1 cellular context compared by ENCODE assay signal in genomic region chr10:123972481-123973401, GRCh38.
A peak's percentile ranks its signal among the peaks of the same experiment; 100 is the strongest.
TF ChIP-seq lines count a peak whose summit lies in the region.

No MANE protein-coding gene starts in this region.

TF ChIP-seq in GM23338, 12 proteins besides CTCF, POLR2A, EP300 and RAD21 (continued from another document):
- TF ChIP-seq, protein P1, sequence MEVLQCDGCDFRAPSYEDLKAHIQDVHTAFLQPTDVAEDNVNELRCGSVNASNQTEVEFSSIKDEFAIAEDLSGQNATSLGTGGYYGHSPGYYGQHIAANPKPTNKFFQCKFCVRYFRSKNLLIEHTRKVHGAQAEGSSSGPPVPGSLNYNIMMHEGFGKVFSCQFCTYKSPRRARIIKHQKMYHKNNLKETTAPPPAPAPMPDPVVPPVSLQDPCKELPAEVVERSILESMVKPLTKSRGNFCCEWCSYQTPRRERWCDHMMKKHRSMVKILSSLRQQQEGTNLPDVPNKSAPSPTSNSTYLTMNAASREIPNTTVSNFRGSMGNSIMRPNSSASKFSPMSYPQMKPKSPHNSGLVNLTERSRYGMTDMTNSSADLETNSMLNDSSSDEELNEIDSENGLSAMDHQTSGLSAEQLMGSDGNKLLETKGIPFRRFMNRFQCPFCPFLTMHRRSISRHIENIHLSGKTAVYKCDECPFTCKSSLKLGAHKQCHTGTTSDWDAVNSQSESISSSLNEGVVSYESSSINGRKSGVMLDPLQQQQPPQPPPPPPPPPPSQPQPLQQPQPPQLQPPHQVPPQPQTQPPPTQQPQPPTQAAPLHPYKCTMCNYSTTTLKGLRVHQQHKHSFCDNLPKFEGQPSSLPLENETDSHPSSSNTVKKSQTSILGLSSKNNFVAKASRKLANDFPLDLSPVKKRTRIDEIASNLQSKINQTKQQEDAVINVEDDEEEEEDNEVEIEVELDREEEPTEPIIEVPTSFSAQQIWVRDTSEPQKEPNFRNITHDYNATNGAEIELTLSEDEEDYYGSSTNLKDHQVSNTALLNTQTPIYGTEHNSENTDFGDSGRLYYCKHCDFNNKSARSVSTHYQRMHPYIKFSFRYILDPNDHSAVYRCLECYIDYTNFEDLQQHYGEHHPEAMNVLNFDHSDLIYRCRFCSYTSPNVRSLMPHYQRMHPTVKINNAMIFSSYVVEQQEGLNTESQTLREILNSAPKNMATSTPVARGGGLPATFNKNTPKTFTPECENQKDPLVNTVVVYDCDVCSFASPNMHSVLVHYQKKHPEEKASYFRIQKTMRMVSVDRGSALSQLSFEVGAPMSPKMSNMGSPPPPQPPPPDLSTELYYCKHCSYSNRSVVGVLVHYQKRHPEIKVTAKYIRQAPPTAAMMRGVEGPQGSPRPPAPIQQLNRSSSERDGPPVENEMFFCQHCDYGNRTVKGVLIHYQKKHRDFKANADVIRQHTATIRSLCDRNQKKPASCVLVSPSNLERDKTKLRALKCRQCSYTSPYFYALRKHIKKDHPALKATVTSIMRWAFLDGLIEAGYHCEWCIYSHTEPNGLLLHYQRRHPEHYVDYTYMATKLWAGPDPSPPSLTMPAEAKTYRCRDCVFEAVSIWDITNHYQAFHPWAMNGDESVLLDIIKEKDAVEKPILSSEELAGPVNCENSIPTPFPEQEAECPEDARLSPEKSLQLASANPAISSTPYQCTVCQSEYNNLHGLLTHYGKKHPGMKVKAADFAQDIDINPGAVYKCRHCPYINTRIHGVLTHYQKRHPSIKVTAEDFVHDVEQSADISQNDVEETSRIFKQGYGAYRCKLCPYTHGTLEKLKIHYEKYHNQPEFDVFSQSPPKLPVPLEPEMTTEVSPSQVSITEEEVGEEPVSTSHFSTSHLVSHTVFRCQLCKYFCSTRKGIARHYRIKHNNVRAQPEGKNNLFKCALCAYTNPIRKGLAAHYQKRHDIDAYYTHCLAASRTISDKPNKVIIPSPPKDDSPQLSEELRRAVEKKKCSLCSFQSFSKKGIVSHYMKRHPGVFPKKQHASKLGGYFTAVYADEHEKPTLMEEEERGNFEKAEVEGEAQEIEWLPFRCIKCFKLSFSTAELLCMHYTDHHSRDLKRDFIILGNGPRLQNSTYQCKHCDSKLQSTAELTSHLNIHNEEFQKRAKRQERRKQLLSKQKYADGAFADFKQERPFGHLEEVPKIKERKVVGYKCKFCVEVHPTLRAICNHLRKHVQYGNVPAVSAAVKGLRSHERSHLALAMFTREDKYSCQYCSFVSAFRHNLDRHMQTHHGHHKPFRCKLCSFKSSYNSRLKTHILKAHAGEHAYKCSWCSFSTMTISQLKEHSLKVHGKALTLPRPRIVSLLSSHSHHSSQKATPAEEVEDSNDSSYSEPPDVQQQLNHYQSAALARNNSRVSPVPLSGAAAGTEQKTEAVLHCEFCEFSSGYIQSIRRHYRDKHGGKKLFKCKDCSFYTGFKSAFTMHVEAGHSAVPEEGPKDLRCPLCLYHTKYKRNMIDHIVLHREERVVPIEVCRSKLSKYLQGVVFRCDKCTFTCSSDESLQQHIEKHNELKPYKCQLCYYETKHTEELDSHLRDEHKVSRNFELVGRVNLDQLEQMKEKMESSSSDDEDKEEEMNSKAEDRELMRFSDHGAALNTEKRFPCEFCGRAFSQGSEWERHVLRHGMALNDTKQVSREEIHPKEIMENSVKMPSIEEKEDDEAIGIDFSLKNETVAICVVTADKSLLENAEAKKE (CRISPR knock-in tag; IDR thresholded peaks at IDR 0.05): no peak
- TF ChIP-seq STAT1 (IDR thresholded peaks at IDR 0.05; ENCODE audit: unreplicated experiment) (no peak), ZNF114 (CRISPR knock-in tag; IDR thresholded peaks at IDR 0.05) (no peak), NANOG (IDR thresholded peaks at IDR 0.05; ENCODE audit: borderline replicate concordance) (no peak), EZH2 (IDR thresholded peaks at IDR 0.05; ENCODE audit: low read depth, unreplicated experiment) (peak; percentile 41), CREB1 (CRISPR knock-in tag; IDR thresholded peaks at IDR 0.05; ENCODE audit: low read depth) (no peak)
- TF ChIP-seq, protein P2, sequence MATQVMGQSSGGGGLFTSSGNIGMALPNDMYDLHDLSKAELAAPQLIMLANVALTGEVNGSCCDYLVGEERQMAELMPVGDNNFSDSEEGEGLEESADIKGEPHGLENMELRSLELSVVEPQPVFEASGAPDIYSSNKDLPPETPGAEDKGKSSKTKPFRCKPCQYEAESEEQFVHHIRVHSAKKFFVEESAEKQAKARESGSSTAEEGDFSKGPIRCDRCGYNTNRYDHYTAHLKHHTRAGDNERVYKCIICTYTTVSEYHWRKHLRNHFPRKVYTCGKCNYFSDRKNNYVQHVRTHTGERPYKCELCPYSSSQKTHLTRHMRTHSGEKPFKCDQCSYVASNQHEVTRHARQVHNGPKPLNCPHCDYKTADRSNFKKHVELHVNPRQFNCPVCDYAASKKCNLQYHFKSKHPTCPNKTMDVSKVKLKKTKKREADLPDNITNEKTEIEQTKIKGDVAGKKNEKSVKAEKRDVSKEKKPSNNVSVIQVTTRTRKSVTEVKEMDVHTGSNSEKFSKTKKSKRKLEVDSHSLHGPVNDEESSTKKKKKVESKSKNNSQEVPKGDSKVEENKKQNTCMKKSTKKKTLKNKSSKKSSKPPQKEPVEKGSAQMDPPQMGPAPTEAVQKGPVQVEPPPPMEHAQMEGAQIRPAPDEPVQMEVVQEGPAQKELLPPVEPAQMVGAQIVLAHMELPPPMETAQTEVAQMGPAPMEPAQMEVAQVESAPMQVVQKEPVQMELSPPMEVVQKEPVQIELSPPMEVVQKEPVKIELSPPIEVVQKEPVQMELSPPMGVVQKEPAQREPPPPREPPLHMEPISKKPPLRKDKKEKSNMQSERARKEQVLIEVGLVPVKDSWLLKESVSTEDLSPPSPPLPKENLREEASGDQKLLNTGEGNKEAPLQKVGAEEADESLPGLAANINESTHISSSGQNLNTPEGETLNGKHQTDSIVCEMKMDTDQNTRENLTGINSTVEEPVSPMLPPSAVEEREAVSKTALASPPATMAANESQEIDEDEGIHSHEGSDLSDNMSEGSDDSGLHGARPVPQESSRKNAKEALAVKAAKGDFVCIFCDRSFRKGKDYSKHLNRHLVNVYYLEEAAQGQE (IDR thresholded peaks at IDR 0.05; ENCODE audit: unreplicated experiment): no peak
